Comparison of ENCODE assay signal across 8 cellular contexts in genomic region chr16:84687715-84688114, GRCh38. TPM values are rescaled to one million over a fixed set of nuclear protein-coding genes. Genes with fewer than 3 reads are reported as not detected.
A peak's percentile ranks its signal among the peaks of the same experiment; 100 is the strongest.
DNase-seq lines count a peak whose midpoint lies in the region; ATAC-seq lines count a peak whose summit lies in the region.

No MANE protein-coding gene starts in this region.

- peaks cover 12% of the 10 kb centered on the region for H3K4me1 Mint-ChIP-seq in activated CD4-positive, alpha-beta T cell treated with anti-CD3 and anti-CD28 coated beads, Interleukin-2, amount 10 ng/mL, durations not matched to agents 24 days and 14 days
- peaks cover 0 to 4% (median 1%) of the 10 kb centered on the region in 4 donors for H3K4me1 Mint-ChIP-seq in CD4-positive, alpha-beta memory T cell

- no peak overlapping the region for H3K27ac Mint-ChIP-seq in activated CD4-positive, alpha-beta T cell treated with anti-CD3 and anti-CD28 coated beads, Interleukin-2, amount 10 ng/mL, durations not matched to agents 24 days and 14 days
- H3K27ac Mint-ChIP-seq in CD4-positive, alpha-beta memory T cell, result no peak overlapping the region

- no peaks in the 10 kb centered on the region for H3K4me1 ChIP-seq in CD4-positive, alpha-beta memory T cell (ENCODE audit: insufficient read depth, low read length)

- no peaks in the 10 kb centered on the region for H3K9me3 Mint-ChIP-seq in activated CD4-positive, alpha-beta T cell treated with anti-CD3 and anti-CD28 coated beads, Interleukin-2, amount 10 ng/mL, durations not matched to agents 24 days and 14 days
- H3K9me3 Mint-ChIP-seq in CD4-positive, alpha-beta memory T cell, result no peaks in the 10 kb centered on the region

- H3K27me3 ChIP-seq in CD4-positive, alpha-beta memory T cell (ENCODE audit: insufficient read depth, low read length), result no peaks in the 10 kb centered on the region

- no peak overlapping the region for H3K4me3 ChIP-seq in CD4-positive, alpha-beta memory T cell (ENCODE audit: low read length in 2 of 2)

- H3K9me3 ChIP-seq in CD4-positive, alpha-beta memory T cell (ENCODE audit: control insufficient read depth in 1 of 2, low read length in 2 of 2), result no peaks in the 10 kb centered on the region

- intact Hi-C loops in activated CD4-positive, alpha-beta T cell treated with anti-CD3 and anti-CD28 coated beads, Interleukin-2, amount 10 ng/mL, durations not matched to agents 24 days and 14 days (cut with micrococcal nuclease), result no loop called here
- intact Hi-C loops in CD4-positive, alpha-beta memory T cell (cut with micrococcal nuclease), result no loop called here

- no peak overlapping the region for H3K27ac ChIP-seq in CD4-positive, alpha-beta memory T cell (ENCODE audit: low read depth, low read length)

- POLR2A ChIA-PET in CD4-positive, alpha-beta memory T cell (lab: Charles Lee; ENCODE audit: partially characterized antibody), result no interaction called here

- no peak overlapping the region for H3K4me3 Mint-ChIP-seq in activated CD4-positive, alpha-beta T cell treated with anti-CD3 and anti-CD28 coated beads, Interleukin-2, amount 10 ng/mL, durations not matched to agents 24 days and 14 days
- H3K4me3 Mint-ChIP-seq in CD4-positive, alpha-beta memory T cell, result no peak overlapping the region

- peaks cover 21% of the 10 kb centered on the region for H3K27me3 Mint-ChIP-seq in activated CD4-positive, alpha-beta T cell treated with anti-CD3 and anti-CD28 coated beads, Interleukin-2, amount 10 ng/mL, durations not matched to agents 24 days and 14 days
- H3K27me3 Mint-ChIP-seq in CD4-positive, alpha-beta memory T cell, result peaks cover 6 to 12% of the 10 kb centered on the region in 2 donors

- H3K36me3 ChIP-seq in CD4-positive, alpha-beta memory T cell (ENCODE audit: insufficient read depth, low read length), result no peaks in the 10 kb centered on the region

- peak; percentile 92 for DNase-seq in Caki2 (ENCODE audit: low read depth)
- DNase-seq in MV-4-11 (lab: John Stamatoyannopoulos, UW), result peak; percentile 91
- DNase-seq in glomerular visceral epithelial cell (ENCODE audit: extremely low spot score), result peak; percentile 93
- DNase-seq in NCI-H187 treated with DMSO at 0.1 percent for 48 hours (lab: John Stamatoyannopoulos, UW), result no peak
- no peak for DNase-seq in NCI-H2196 (lab: John Stamatoyannopoulos, UW; ENCODE audit: unreplicated experiment)
- DNase-seq in activated CD4-positive, alpha-beta T cell treated with anti-CD3 and anti-CD28 coated beads, Interleukin-2, amount 10 ng/mL, durations not matched to agents 24 days and 14 days, result no peak
- no peak for DNase-seq in CD4-positive, alpha-beta memory T cell

- peak; percentile 84 for ATAC-seq in GM21390 (IDR thresholded peaks at IDR 0.05; ENCODE audit: unreplicated experiment)

- in situ Hi-C loops in Caki2 (cut with HindIII; ENCODE audit: low pct_unique_long_range_greater_than_20kb, low sequenced_read_pairs), result no loop called here

- CTCF ChIA-PET in CD4-positive, alpha-beta memory T cell (lab: Charles Lee; ENCODE audit: partially characterized antibody), result interaction anchor here (0.9 to 1.8 kb wide), 3 partner anchors 16 to 283 kb away, joined by 4 to 7 read pairs (median 6); no protein-coding TSS in a partner anchor

- no peaks in the 10 kb centered on the region for H3K36me3 Mint-ChIP-seq in activated CD4-positive, alpha-beta T cell treated with anti-CD3 and anti-CD28 coated beads, Interleukin-2, amount 10 ng/mL, durations not matched to agents 24 days and 14 days (ENCODE audit: low read depth)
- no peaks in the 10 kb centered on the region for H3K36me3 Mint-ChIP-seq in CD4-positive, alpha-beta memory T cell

RNA-seq across cellular contexts. Expression of gene USP10, which starts 12.1 kb away (rescaled TPM):
- 45.3 and 57.0 TPM in 2 replicates for total RNA-seq in Caki2 (2014; rRNA removed; shearing (Covaris generic); ENCODE audit: low replicate concordance)
- 148 and 177 TPM in 2 replicates for total RNA-seq in activated CD4-positive, alpha-beta T cell treated with anti-CD3 and anti-CD28 coated beads, Interleukin-2, amount 10 ng/mL, durations not matched to agents 24 days and 14 days
- 10 to 100 TPM; 89.0 to 93.2 TPM for total RNA-seq in CD4-positive, alpha-beta memory T cell
- polyA plus RNA-seq in CD4-positive, alpha-beta memory T cell, result 100 to 1,000 TPM; 269 to 419 TPM

RNA-seq across cellular contexts. Expression of gene KLHL36, which starts 39.4 kb away (rescaled TPM):
- 48.2 and 56.6 TPM in 2 replicates for total RNA-seq in Caki2 (2014; rRNA removed; shearing (Covaris generic); ENCODE audit: low replicate concordance)
- 36.7 and 36.9 TPM in 2 replicates for total RNA-seq in activated CD4-positive, alpha-beta T cell treated with anti-CD3 and anti-CD28 coated beads, Interleukin-2, amount 10 ng/mL, durations not matched to agents 24 days and 14 days
- 100 to 1,000 TPM; 131 to 149 TPM for total RNA-seq in CD4-positive, alpha-beta memory T cell
- polyA plus RNA-seq in CD4-positive, alpha-beta memory T cell, result 10 to 100 TPM; 28.2 to 43.0 TPM

Comparison
In these comparisons a context has a peak if more than half of its experiments do, and no peak if none do; other contexts are left out.
1. DNase-seq: peak in Caki2 (single experiment), MV-4-11 (single experiment) and glomerular visceral epithelial cell (single experiment); none in NCI-H187 treated with DMSO at 0.1 percent for 48 hours (single experiment), NCI-H2196 (single experiment), activated CD4-positive, alpha-beta T cell treated with anti-CD3 and anti-CD28 coated beads, Interleukin-2, amount 10 ng/mL, durations not matched to agents 24 days and 14 days (single experiment) and CD4-positive, alpha-beta memory T cell (0 of 5).